10 cellular contexts compared by ENCODE assay signal in genomic region chr1:39270368-39270767, GRCh38.
DNase-seq lines count a peak whose midpoint lies in the region; ATAC-seq and TF ChIP-seq lines count a peak whose summit lies in the region.
"Had no signal": no experiment of that assay in that cellular context is flagged by ENCODE, and none has a peak within 500 bp of the region (broad histone marks: within the 10 kb centered on the region; RNA-seq: fewer than 3 reads in every experiment).

No MANE protein-coding gene starts in this region.

- peaks cover 2% of the 10 kb centered on the region for H4K20me1 ChIP-seq in hepatocyte (ENCODE audit: insufficient read depth, poor library complexity, severe bottlenecking)

- H3K4me3 Mint-ChIP-seq in activated CD4-positive, alpha-beta T cell treated with anti-CD3 and anti-CD28 coated beads for 36 hours: peak overlapping the region; percentile 7
- peak overlapping the region; percentile 43 for H3K4me3 Mint-ChIP-seq in activated T-helper 1 cell treated with anti-CD3 and anti-CD28 coated beads, Interleukin-12 subunit alpha, Interleukin-12 subunit beta, Interleukin-2, Interleukin-4 antibody, amounts not matched to agents 30 ng/mL and 10 ng/mL and 1 ng/mL, durations not matched to agents 14 hours and 24 hours and 36 hours

- H3K9me3 Mint-ChIP-seq in activated CD4-positive, alpha-beta T cell treated with anti-CD3 and anti-CD28 coated beads for 36 hours (ENCODE audit: low read depth): no peaks in the 10 kb centered on the region
- H3K9me3 Mint-ChIP-seq in activated T-helper 1 cell treated with anti-CD3 and anti-CD28 coated beads, Interleukin-12 subunit alpha, Interleukin-12 subunit beta, Interleukin-2, Interleukin-4 antibody, amounts not matched to agents 30 ng/mL and 10 ng/mL and 1 ng/mL, durations not matched to agents 14 hours and 24 hours and 36 hours: no peaks in the 10 kb centered on the region

- peaks cover 18% of the 10 kb centered on the region for H3K36me3 Mint-ChIP-seq in activated CD4-positive, alpha-beta T cell treated with anti-CD3 and anti-CD28 coated beads for 36 hours (ENCODE audit: low read depth)
- peaks cover 9% of the 10 kb centered on the region for H3K36me3 Mint-ChIP-seq in activated T-helper 1 cell treated with anti-CD3 and anti-CD28 coated beads, Interleukin-12 subunit alpha, Interleukin-12 subunit beta, Interleukin-2, Interleukin-4 antibody, amounts not matched to agents 30 ng/mL and 10 ng/mL and 1 ng/mL, durations not matched to agents 14 hours and 24 hours and 36 hours (ENCODE audit: low read depth)

- no peaks in the 10 kb centered on the region for H3K27me3 ChIP-seq in hepatocyte

- peaks cover 71% of the 10 kb centered on the region for H3K4me1 Mint-ChIP-seq in activated CD4-positive, alpha-beta T cell treated with anti-CD3 and anti-CD28 coated beads for 36 hours
- peaks cover 72% of the 10 kb centered on the region for H3K4me1 Mint-ChIP-seq in activated T-helper 1 cell treated with anti-CD3 and anti-CD28 coated beads, Interleukin-12 subunit alpha, Interleukin-12 subunit beta, Interleukin-2, Interleukin-4 antibody, amounts not matched to agents 30 ng/mL and 10 ng/mL and 1 ng/mL, durations not matched to agents 14 hours and 24 hours and 36 hours (ENCODE audit: low read depth)

- DNase-seq in activated CD4-positive, alpha-beta T cell treated with anti-CD3 and anti-CD28 coated beads for 36 hours: no peak
- DNase-seq in activated CD4-positive, alpha-beta T cell treated with anti-CD3 and anti-CD28 coated beads for 1 hour: no peak
- no peak for DNase-seq in activated T-helper 1 cell treated with anti-CD3 and anti-CD28 coated beads, Interleukin-12 subunit alpha, Interleukin-12 subunit beta, Interleukin-2, Interleukin-4 antibody, amounts not matched to agents 30 ng/mL and 10 ng/mL and 1 ng/mL, durations not matched to agents 14 hours and 24 hours and 36 hours (ENCODE audit: low spot score)
- no peak for DNase-seq in hepatocyte (ENCODE audit: low spot score)
- DNase-seq in substantia nigra (lab: John Stamatoyannopoulos, UW): no peak
- no peak for DNase-seq in A172 (ENCODE audit: low spot score)
- no peak for DNase-seq in omental fat pad (ENCODE audit: low spot score)
- no peak for DNase-seq in HEK293T (ENCODE audit: extremely low spot score)
- DNase-seq: activated CD8-positive, alpha-beta memory T cell treated with anti-CD3 and anti-CD28 coated beads, Interleukin-2, amount 50 U/mL, for 48 hours had no signal

- H3K4me1 ChIP-seq in hepatocyte (ENCODE audit: insufficient read depth): peaks cover 29% of the 10 kb centered on the region

- intact Hi-C loops in activated CD4-positive, alpha-beta T cell treated with anti-CD3 and anti-CD28 coated beads for 36 hours (cut with DNase I, micrococcal nuclease): no loop called here
- intact Hi-C loops in activated T-helper 1 cell treated with anti-CD3 and anti-CD28 coated beads, Interleukin-12 subunit alpha, Interleukin-12 subunit beta, Interleukin-2, Interleukin-4 antibody, amounts not matched to agents 30 ng/mL and 10 ng/mL and 1 ng/mL, durations not matched to agents 14 hours and 24 hours and 36 hours (cut with micrococcal nuclease): loop anchor here (5.0 kb wide), 1 partner anchor 57 kb away; no protein-coding TSS in a partner anchor

- no peaks in the 10 kb centered on the region for H3K9me2 ChIP-seq in hepatocyte (replicated peaks; ENCODE audit: insufficient read depth)

- no peak for TF ChIP-seq CTCF in hepatocyte (IDR thresholded peaks at IDR 0.05; ENCODE audit: poor library complexity)
- no peak for TF ChIP-seq CTCF in omental fat pad (IDR thresholded peaks at IDR 0.05)

- no peak for ATAC-seq in activated CD4-positive, alpha-beta T cell treated with anti-CD3 and anti-CD28 coated beads for 36 hours
- ATAC-seq in omental fat pad (ENCODE audit: low FRiP score): no peak

- H3K4me2 ChIP-seq in hepatocyte: peak overlapping the region; percentile 72

- no peak overlapping the region for H2AFZ ChIP-seq in hepatocyte

- H3K36me3 ChIP-seq in hepatocyte (replicated peaks; ENCODE audit: insufficient read depth, low read depth): no peaks in the 10 kb centered on the region

- H3K27ac Mint-ChIP-seq in activated CD4-positive, alpha-beta T cell treated with anti-CD3 and anti-CD28 coated beads for 36 hours: peak overlapping the region; percentile 88
- peak overlapping the region; percentile 38 for H3K27ac Mint-ChIP-seq in activated T-helper 1 cell treated with anti-CD3 and anti-CD28 coated beads, Interleukin-12 subunit alpha, Interleukin-12 subunit beta, Interleukin-2, Interleukin-4 antibody, amounts not matched to agents 30 ng/mL and 10 ng/mL and 1 ng/mL, durations not matched to agents 14 hours and 24 hours and 36 hours

- H3K27ac ChIP-seq in hepatocyte (peak overlapping the region; percentile 36), substantia nigra (ENCODE audit: low read depth, low read length, poor library complexity, severe bottlenecking) (peak overlapping the region; percentile 40)
- H3K27ac ChIP-seq: C4-2B had no signal

- no peaks in the 10 kb centered on the region for H3K27me3 Mint-ChIP-seq in activated CD4-positive, alpha-beta T cell treated with anti-CD3 and anti-CD28 coated beads for 36 hours
- H3K27me3 Mint-ChIP-seq in activated T-helper 1 cell treated with anti-CD3 and anti-CD28 coated beads, Interleukin-12 subunit alpha, Interleukin-12 subunit beta, Interleukin-2, Interleukin-4 antibody, amounts not matched to agents 30 ng/mL and 10 ng/mL and 1 ng/mL, durations not matched to agents 14 hours and 24 hours and 36 hours (ENCODE audit: insufficient read depth): no peaks in the 10 kb centered on the region

- H3K4me3 ChIP-seq in hepatocyte: no peak overlapping the region

- no peaks in the 10 kb centered on the region for H3K9me3 ChIP-seq in hepatocyte (ENCODE audit: low read depth)

- CTCF ChIA-PET in activated CD4-positive, alpha-beta T cell treated with anti-CD3 and anti-CD28 coated beads for 36 hours (lab: Charles Lee): interaction anchor here (0.6 to 5.1 kb wide), 4 partner anchors 12 to 268 kb away, joined by 3 to 41 read pairs (median 4); no protein-coding TSS in a partner anchor
- CTCF ChIA-PET in HEK293T (lab: Yijun Ruan, JAX): interaction anchor here (0.8 to 1.1 kb wide), 2 partner anchors 77 to 79 kb away, joined by 3 read pairs; no protein-coding TSS in a partner anchor

- peaks cover 74% of the 10 kb centered on the region for H3K79me2 ChIP-seq in hepatocyte

- POLR2A ChIA-PET in activated CD4-positive, alpha-beta T cell treated with anti-CD3 and anti-CD28 coated beads for 36 hours (lab: Charles Lee): no interaction called here
- POLR2A ChIA-PET in HEK293T (lab: Yijun Ruan, JAX): interaction anchor here (0.9 to 1.3 kb wide), 2 partner anchors 12 to 112 kb away, joined by 3 read pairs; no protein-coding TSS in a partner anchor

TF ChIP-seq in HEK293T, 16 proteins besides CTCF, POLR2A, EP300 and RAD21:
- TF ChIP-seq NFRKB (IDR thresholded peaks at IDR 0.05) (no peak), L3MBTL2 (conservative IDR thresholded peaks at IDR 0.05) (no peak), CTBP1 (IDR thresholded peaks at IDR 0.05; ENCODE audit: borderline replicate concordance) (no peak), LEF1 (IDR thresholded peaks at IDR 0.05; ENCODE audit: borderline replicate concordance) (no peak), ELF4 (IDR thresholded peaks at IDR 0.05) (no peak), FOXA1 (IDR thresholded peaks at IDR 0.05) (no peak), ZNF384 (IDR thresholded peaks at IDR 0.05) (no peak)
